In the genomic region with DNA sequence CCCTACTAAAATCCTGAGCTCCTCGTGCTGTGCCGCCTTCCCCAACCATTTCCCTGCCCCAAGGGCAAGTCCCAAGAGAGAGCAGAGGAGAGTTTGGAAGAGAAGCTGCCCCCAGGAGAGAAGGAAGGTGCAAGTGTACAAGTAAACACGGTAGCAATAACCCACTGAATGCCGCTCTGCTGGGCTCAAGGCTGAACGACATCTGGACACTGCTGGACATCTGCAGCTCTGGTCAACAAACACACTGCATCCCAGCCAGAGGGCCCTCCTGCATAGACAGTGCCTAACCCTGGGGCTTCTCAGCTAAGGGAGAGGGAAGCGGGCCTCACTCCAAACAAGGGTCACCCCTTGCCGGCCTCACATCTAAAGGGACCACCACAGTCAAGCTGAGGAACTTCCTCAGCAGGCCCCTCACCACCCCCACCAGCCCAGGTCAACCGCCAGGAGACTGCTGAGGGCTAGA, we compare ENCODE assay signal across 1 cellular context.
TF ChIP-seq lines count a peak whose summit lies in the region.

No MANE protein-coding gene starts in this region.

TF ChIP-seq in endothelial cell of umbilical vein, 7 proteins besides CTCF, POLR2A, EP300 and RAD21:
- TF ChIP-seq, protein P1, sequence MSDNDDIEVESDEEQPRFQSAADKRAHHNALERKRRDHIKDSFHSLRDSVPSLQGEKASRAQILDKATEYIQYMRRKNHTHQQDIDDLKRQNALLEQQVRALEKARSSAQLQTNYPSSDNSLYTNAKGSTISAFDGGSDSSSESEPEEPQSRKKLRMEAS (IDR thresholded peaks at IDR 0.05; ENCODE audit: insufficient read depth, insufficient read length): no peak
- TF ChIP-seq POLR2AphosphoS5 (IDR thresholded peaks at IDR 0.05; ENCODE audit: insufficient read depth, low read depth, low read length) (no peak), JUN (IDR thresholded peaks at IDR 0.05; ENCODE audit: borderline replicate concordance, insufficient read depth, insufficient read length, low read depth) (no peak), FOS (IDR thresholded peaks at IDR 0.05; ENCODE audit: borderline replicate concordance, insufficient read depth, low read length) (no peak), EZH2 (IDR thresholded peaks at IDR 0.05; ENCODE audit: borderline replicate concordance, low read depth, low read length, severe bottlenecking) (no peak), GATA2 (IDR thresholded peaks at IDR 0.05; ENCODE audit: insufficient read depth, insufficient read length, low read depth, low read length) (no peak), MYC (IDR thresholded peaks at IDR 0.05; ENCODE audit: low read depth, low read length) (no peak)
